Comparison of ENCODE assay signal across 18 cellular contexts in the genomic region with DNA sequence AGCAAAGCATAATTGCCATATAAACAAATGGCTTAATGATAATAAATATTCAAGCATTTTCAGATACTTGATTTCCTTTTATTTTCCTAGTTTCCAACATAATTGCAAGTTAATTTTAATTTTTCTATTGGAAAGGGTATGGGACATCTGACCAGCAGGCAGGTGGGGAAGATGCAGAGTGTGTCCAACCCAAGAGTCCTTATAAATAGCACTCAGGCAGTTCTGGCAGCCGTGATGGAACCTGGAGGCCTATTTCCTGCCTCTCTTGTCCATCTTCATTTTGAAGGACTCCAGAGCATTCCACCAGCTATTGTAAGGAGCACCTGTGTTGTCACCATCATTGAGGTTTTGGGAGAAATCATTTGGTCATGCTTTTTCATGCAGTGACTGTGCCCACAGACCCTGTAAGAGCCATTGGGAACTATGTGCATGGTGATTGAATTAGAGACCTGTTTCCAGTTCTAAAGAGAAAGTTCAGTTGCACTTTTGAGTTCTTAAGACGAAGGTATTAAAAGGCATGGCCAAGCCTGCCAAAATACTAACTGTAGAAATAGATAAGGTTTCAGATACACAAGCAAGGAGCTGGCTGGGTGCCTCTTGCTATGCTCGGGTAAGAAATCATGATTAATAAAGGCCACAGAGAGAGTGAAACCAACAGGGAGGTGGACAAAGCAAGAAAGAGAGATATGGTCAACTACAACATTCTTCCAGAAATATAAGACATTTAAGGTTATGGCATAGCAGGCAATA.
DNase-seq lines count a peak whose midpoint lies in the region; TF ChIP-seq lines count a peak whose summit lies in the region.
"Had no signal": no experiment of that assay in that cellular context is flagged by ENCODE, and none has a peak within 500 bp of the region (broad histone marks: within the 10 kb centered on the region; RNA-seq: fewer than 3 reads in every experiment).

No MANE protein-coding gene starts in this region.

- H3K27me3 ChIP-seq in left ventricle myocardium inferior (ENCODE audit: low read depth) (no peaks in the 10 kb centered on the region), ascending aorta (no peaks in the 10 kb centered on the region), hepatocyte (no peaks in the 10 kb centered on the region), transverse colon (no peaks in the 10 kb centered on the region), mesenchymal stem cell (ENCODE audit: control insufficient read depth in 1 of 2, insufficient read depth in 1 of 2, low read length in 2 of 2) (peaks cover 0 to 63% of the 10 kb centered on the region in 2 experiments)

- no peak overlapping the region for H2AK5ac ChIP-seq in mesenchymal stem cell (ENCODE audit: low read length, severe bottlenecking)

- no peaks in the 10 kb centered on the region for H3K79me1 ChIP-seq in mesenchymal stem cell (replicated peaks; ENCODE audit: low read length, poor library complexity, severe bottlenecking)

- H3K4me1 ChIP-seq in left ventricle myocardium inferior (peaks cover 44% of the 10 kb centered on the region), ascending aorta (peaks cover 9 to 22% of the 10 kb centered on the region in 2 donors), hepatocyte (ENCODE audit: insufficient read depth) (peaks cover 16% of the 10 kb centered on the region), transverse colon (peaks cover 15 to 27% (median 21%) of the 10 kb centered on the region in 4 donors), mesenchymal stem cell (ENCODE audit: control insufficient read depth, insufficient read depth, low read depth, low read length) (peaks cover 3% of the 10 kb centered on the region)
- H3K4me1 ChIP-seq: foreskin keratinocyte had no signal

- no peak overlapping the region for H2AFZ ChIP-seq in hepatocyte
- no peak overlapping the region for H2AFZ ChIP-seq in mesenchymal stem cell (ENCODE audit: low read depth, low read length)

- H4K91ac ChIP-seq in mesenchymal stem cell (ENCODE audit: low read length), result no peak overlapping the region

- TF ChIP-seq POLR2A in transverse colon (IDR thresholded peaks at IDR 0.05), result no peak

- no peak overlapping the region for H3K4me3 ChIP-seq in left ventricle myocardium inferior
- no peak overlapping the region for H3K4me3 ChIP-seq in ascending aorta
- no peak overlapping the region for H3K4me3 ChIP-seq in hepatocyte
- no peak overlapping the region for H3K4me3 ChIP-seq in transverse colon
- H3K4me3 ChIP-seq in mesenchymal stem cell (ENCODE audit: insufficient read depth in 1 of 2, low read depth in 1 of 2, low read length in 2 of 2), result no peak overlapping the region
- H3K4me3 ChIP-seq: tibial artery had no signal

- in situ Hi-C loops in transverse colon (cut with MboI; ENCODE audit: low pct_ligation_motif_present in 1 of 4, low pct_unique_long_range_greater_than_20kb in 1 of 4, low sequenced_read_pairs in 3 of 4), result no loop called here

- H2BK5ac ChIP-seq in mesenchymal stem cell (ENCODE audit: low read depth, low read length, poor library complexity, severe bottlenecking), result no peak overlapping the region

- H2BK12ac ChIP-seq in mesenchymal stem cell (ENCODE audit: low read length in 2 of 2), result no peak overlapping the region

- H3K14ac ChIP-seq in mesenchymal stem cell (ENCODE audit: low read length in 2 of 2), result no peak overlapping the region

- H3K36me3 ChIP-seq in left ventricle myocardium inferior (no peaks in the 10 kb centered on the region), ascending aorta (no peaks in the 10 kb centered on the region), hepatocyte (replicated peaks; ENCODE audit: insufficient read depth, low read depth) (no peaks in the 10 kb centered on the region), transverse colon (no peaks in the 10 kb centered on the region), mesenchymal stem cell (ENCODE audit: control insufficient read depth in 1 of 2, insufficient read depth in 2 of 2, low read depth in 1 of 2, low read length in 2 of 2) (no peaks in the 10 kb centered on the region)
- H3K36me3 ChIP-seq: tibial artery had no signal

- no peaks in the 10 kb centered on the region for H3K9me2 ChIP-seq in hepatocyte (replicated peaks; ENCODE audit: insufficient read depth)

- H3K79me2 ChIP-seq in hepatocyte, result no peaks in the 10 kb centered on the region

- H3K18ac ChIP-seq in mesenchymal stem cell (ENCODE audit: low read depth in 1 of 2, low read length in 2 of 2), result no peak overlapping the region

- WGBS in hepatocyte (ENCODE audit: low lambda C conversion rate, missing lambda C conversion rate), result 91% methylated on average over 3 of the region's 3 CpGs
- WGBS in transverse colon (ENCODE audit: low coverage in 1 of 2), 2 donors, result 43 to 47% methylated on average over 1 to 3 of the region's 3 CpGs
- WGBS in mesenchymal stem cell, result 91% methylated on average over 3 of the region's 3 CpGs

- H3K4me2 ChIP-seq in hepatocyte (no peak overlapping the region), mesenchymal stem cell (ENCODE audit: low read length, poor library complexity, severe bottlenecking) (no peak overlapping the region)

- intact Hi-C loops in left ventricle myocardium inferior (cut with micrococcal nuclease), result no loop called here
- intact Hi-C loops in cardiac septum (cut with DNase I), result no loop called here
- intact Hi-C loops in ascending aorta (cut with DNase I), result no loop called here
- intact Hi-C loops in transverse colon (cut with DNase I; ENCODE audit: low total_unique reads), result no loop called here

- no peak overlapping the region for H3K4ac ChIP-seq in mesenchymal stem cell (ENCODE audit: low read depth in 1 of 2, low read length in 2 of 2)

- no peak overlapping the region for H3K9ac ChIP-seq in mesenchymal stem cell (ENCODE audit: low read length)

- DNase-seq in left ventricle myocardium inferior (no peak), cardiac septum (ENCODE audit: low spot score) (no peak), ascending aorta (ENCODE audit: low spot score in 2 of 2) (no peak), hepatocyte (ENCODE audit: low spot score) (no peak), transverse colon (no peak), mesenchymal stem cell (no peak), iPS-NIHi7 (ENCODE audit: extremely low spot score) (no peak)
- DNase-seq in effector CD4-positive, alpha-beta T cell, result no peak
- DNase-seq: activated CD4-positive, alpha-beta T cell treated with anti-CD3 and anti-CD28 coated beads, Interleukin-2, amount 50 U/mL, for 48 hours; activated gamma-delta T cell; amniotic stem cell; CD4-positive, CD25-positive, alpha-beta regulatory T cell; KBM-7; NCI-H1048; NCI-H524; stimulated activated naive B cell treated with anti-CD40 and anti-IgM and Interleukin-4, amounts not matched to agents 10 μg/mL and 1 μg/mL and 100 μg/mL, for 72 hours had no signal

- no peak overlapping the region for H4K8ac ChIP-seq in mesenchymal stem cell (ENCODE audit: low read length)

- H3K23ac ChIP-seq in mesenchymal stem cell (ENCODE audit: low read length in 2 of 2), result no peak overlapping the region

- H3K27ac ChIP-seq in left ventricle myocardium inferior (replicated peaks) (peak overlapping the region; percentile 78), ascending aorta (peak overlapping the region; percentile 25 to 50), hepatocyte (peak overlapping the region; percentile 39), transverse colon (peak overlapping the region; percentile 47 to 72 (median 68)), mesenchymal stem cell (ENCODE audit: low read length, poor library complexity, severe bottlenecking) (no peak overlapping the region)
- H3K27ac ChIP-seq: foreskin keratinocyte, tibial artery had no signal

- TF ChIP-seq EP300 in transverse colon (IDR thresholded peaks at IDR 0.05; ENCODE audit: low read depth), result no peak

- no peak overlapping the region for H2BK120ac ChIP-seq in mesenchymal stem cell (ENCODE audit: low read depth, low read length)

- H3K9me3 ChIP-seq in left ventricle myocardium inferior (replicated peaks), result no peaks in the 10 kb centered on the region
- H3K9me3 ChIP-seq in ascending aorta, result no peaks in the 10 kb centered on the region
- H3K9me3 ChIP-seq in hepatocyte (ENCODE audit: low read depth), result no peaks in the 10 kb centered on the region
- no peaks in the 10 kb centered on the region for H3K9me3 ChIP-seq in transverse colon
- no peaks in the 10 kb centered on the region for H3K9me3 ChIP-seq in mesenchymal stem cell (ENCODE audit: control insufficient read depth, low read length)
- H3K9me3 ChIP-seq: tibial artery had no signal

- no peaks in the 10 kb centered on the region for H4K20me1 ChIP-seq in hepatocyte (ENCODE audit: insufficient read depth, poor library complexity, severe bottlenecking)

- TF ChIP-seq CTCF in left ventricle myocardium inferior (IDR thresholded peaks at IDR 0.05; ENCODE audit: borderline replicate concordance) (no peak), ascending aorta (IDR thresholded peaks at IDR 0.05) (no peak), hepatocyte (IDR thresholded peaks at IDR 0.05; ENCODE audit: poor library complexity) (no peak), transverse colon (IDR thresholded peaks at IDR 0.05) (no peak)

- no peak overlapping the region for H2BK15ac ChIP-seq in mesenchymal stem cell (ENCODE audit: low read depth, poor library complexity, severe bottlenecking)
